18 cellular contexts compared by ENCODE assay signal in the genomic region with DNA sequence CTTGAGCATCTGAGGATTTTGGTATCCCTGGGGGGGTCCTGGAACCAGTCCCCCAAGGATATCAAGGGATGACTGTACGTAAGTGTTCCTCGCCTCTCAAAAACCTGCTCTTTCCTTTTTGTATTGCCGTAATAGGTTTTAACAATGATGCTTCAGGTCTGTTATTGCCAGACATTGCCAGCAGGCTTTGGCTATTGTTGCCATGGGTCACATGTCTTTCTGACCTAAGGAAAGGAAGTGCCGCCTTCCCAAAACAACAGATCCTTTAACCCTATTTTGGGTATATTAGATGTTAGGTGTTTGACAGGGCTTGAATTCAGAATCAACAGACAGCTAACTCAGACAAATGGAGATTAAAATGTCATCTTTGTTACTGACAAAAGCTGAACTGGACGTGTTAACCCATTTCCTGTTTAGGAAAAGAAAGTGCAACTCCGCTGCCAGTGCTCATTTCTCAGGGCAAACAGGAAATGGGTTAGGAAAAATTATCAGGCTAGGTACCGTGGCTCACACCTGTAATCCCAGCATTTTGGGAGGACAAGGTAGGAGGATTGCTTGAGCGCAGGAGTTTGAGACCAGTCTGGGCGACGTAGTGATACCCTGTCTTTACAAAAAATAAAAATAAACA. TPM values are rescaled to one million over a fixed set of nuclear protein-coding genes. Genes with fewer than 3 reads are reported as not detected.
DNase-seq lines count a peak whose midpoint lies in the region; ATAC-seq and TF ChIP-seq lines count a peak whose summit lies in the region.
"Had no signal": no experiment of that assay in that cellular context is flagged by ENCODE, and none has a peak within 500 bp of the region (broad histone marks: within the 10 kb centered on the region; RNA-seq: fewer than 3 reads in every experiment).

No MANE protein-coding gene starts in this region.

- H3K4me3 ChIP-seq in heart left ventricle = peak overlapping the region in 9 of 12 donors; percentile 9 to 46 (median 26)
- no peak overlapping the region for H3K4me3 ChIP-seq in SU-DHL-6 (ENCODE audit: insufficient read depth, low read length, poor library complexity, severe bottlenecking)
- H3K4me3 ChIP-seq: PC-9 had no signal

- 62 to 72% (median 67%) methylated on average over 10 of the region's 10 CpGs for WGBS in heart left ventricle, 4 donors

- H3K27ac ChIP-seq in heart left ventricle (no peak overlapping the region), SU-DHL-6 (ENCODE audit: low read depth, low read length) (no peak overlapping the region)
- H3K27ac ChIP-seq: HL-60, PC-9 had no signal

- H3K4me3 Mint-ChIP-seq in endothelial cell (ENCODE audit: unreplicated experiment) (no peak overlapping the region), chondrocyte (ENCODE audit: unreplicated experiment) (no peak overlapping the region)
- peak overlapping the region; percentile 36 for H3K4me3 Mint-ChIP-seq in stimulated activated effector memory CD8-positive, alpha-beta T cell treated with anti-CD3 and anti-CD28 coated beads, Interleukin-12 subunit alpha, Interleukin-12 subunit beta, amount 100 ng/mL, for 72 hours

- H3K27me3 Mint-ChIP-seq in endothelial cell (ENCODE audit: unreplicated experiment) = peaks cover 5% of the 10 kb centered on the region
- peaks cover 2% of the 10 kb centered on the region for H3K27me3 Mint-ChIP-seq in chondrocyte (ENCODE audit: low read depth)

- no peak overlapping the region for H3K9ac ChIP-seq in SU-DHL-6 (ENCODE audit: low read length)

- peaks cover 3% of the 10 kb centered on the region for H3K36me3 Mint-ChIP-seq in endothelial cell (ENCODE audit: low read depth, unreplicated experiment)
- H3K36me3 Mint-ChIP-seq in stimulated activated effector memory CD8-positive, alpha-beta T cell treated with anti-CD3 and anti-CD28 coated beads, Interleukin-12 subunit alpha, Interleukin-12 subunit beta, amount 100 ng/mL, for 72 hours = no peaks in the 10 kb centered on the region
- H3K36me3 Mint-ChIP-seq in chondrocyte (ENCODE audit: low read depth) = peaks cover 2% of the 10 kb centered on the region

- H4K20me1 ChIP-seq in SU-DHL-6 (ENCODE audit: low read depth, low read length) = no peaks in the 10 kb centered on the region

- H3K27ac Mint-ChIP-seq in endothelial cell (ENCODE audit: unreplicated experiment) = peak overlapping the region; percentile 64
- H3K27ac Mint-ChIP-seq in stimulated activated effector memory CD8-positive, alpha-beta T cell treated with anti-CD3 and anti-CD28 coated beads, Interleukin-12 subunit alpha, Interleukin-12 subunit beta, amount 100 ng/mL, for 72 hours = peak overlapping the region; percentile 83
- H3K27ac Mint-ChIP-seq in chondrocyte (ENCODE audit: unreplicated experiment) = no peak overlapping the region

- H3K27me3 ChIP-seq in heart left ventricle = no peaks in the 10 kb centered on the region
- no peaks in the 10 kb centered on the region for H3K27me3 ChIP-seq in SU-DHL-6 (ENCODE audit: low read length)

- no peak for TF ChIP-seq POLR2A in heart left ventricle (IDR thresholded peaks at IDR 0.05)

- H3K9me3 Mint-ChIP-seq in endothelial cell (ENCODE audit: unreplicated experiment) (peaks cover 2% of the 10 kb centered on the region), chondrocyte (ENCODE audit: low read depth) (no peaks in the 10 kb centered on the region)
- H3K9me3 Mint-ChIP-seq in stimulated activated effector memory CD8-positive, alpha-beta T cell treated with anti-CD3 and anti-CD28 coated beads, Interleukin-12 subunit alpha, Interleukin-12 subunit beta, amount 100 ng/mL, for 72 hours = no peaks in the 10 kb centered on the region
- H3K9me3 Mint-ChIP-seq: naive thymus-derived CD4-positive, alpha-beta T cell had no signal

- H3K4me2 ChIP-seq in SU-DHL-6 (ENCODE audit: low read depth, low read length, poor library complexity, severe bottlenecking) = peak overlapping the region; percentile 9
- H3K4me2 ChIP-seq: PC-9 had no signal

- no peak for DNase-seq in heart left ventricle
- DNase-seq in Right ventricle myocardium inferior (ENCODE audit: missing footprints) = no peak
- no peak for DNase-seq in endothelial cell (ENCODE audit: low spot score)
- no peak for DNase-seq in stimulated activated effector memory CD8-positive, alpha-beta T cell treated with anti-CD3 and anti-CD28 coated beads, Interleukin-12 subunit alpha, Interleukin-12 subunit beta, amount 100 ng/mL, for 72 hours (ENCODE audit: low spot score in 2 of 2)
- DNase-seq in NCI-H345 (lab: John Stamatoyannopoulos, UW) = no peak
- DNase-seq in chondrocyte (ENCODE audit: low spot score) = no peak
- no peak for DNase-seq in SKM-1 (lab: John Stamatoyannopoulos, UW; ENCODE audit: unreplicated experiment)
- DNase-seq: activated effector memory CD4-positive, alpha-beta T cell treated with anti-CD3 and anti-CD28 coated beads, Interleukin-2, amount 50 U/mL, for 16 hours; naive thymus-derived CD4-positive, alpha-beta T cell; NCI-H1436 treated with DMSO at 0.1 percent for 48 hours; NCI-H446; PC-9; retina; stimulated activated CD8-positive, alpha-beta memory T cell treated with anti-CD3 and anti-CD28 coated beads, Interleukin-4, amount 100 ng/mL, for 48 hours had no signal

- H3K9me2 ChIP-seq in SU-DHL-6 (replicated peaks; ENCODE audit: insufficient read depth, low read length) = no peaks in the 10 kb centered on the region

- H3K4me1 ChIP-seq in heart left ventricle = peaks cover 0 to 9% (median 0%) of the 10 kb centered on the region in 12 donors

- no peaks in the 10 kb centered on the region for H3K36me3 ChIP-seq in heart left ventricle
- H3K36me3 ChIP-seq in SU-DHL-6 (ENCODE audit: low read length) = no peaks in the 10 kb centered on the region

- peak overlapping the region; percentile 3 for H2AFZ ChIP-seq in SU-DHL-6 (ENCODE audit: low read depth, low read length, severe bottlenecking)
- H2AFZ ChIP-seq: PC-9 had no signal

- H3K79me2 ChIP-seq in SU-DHL-6 (ENCODE audit: insufficient read depth, low read length) = no peaks in the 10 kb centered on the region

- H3K4me1 Mint-ChIP-seq in endothelial cell (ENCODE audit: unreplicated experiment) = peaks cover 8% of the 10 kb centered on the region
- H3K4me1 Mint-ChIP-seq in stimulated activated effector memory CD8-positive, alpha-beta T cell treated with anti-CD3 and anti-CD28 coated beads, Interleukin-12 subunit alpha, Interleukin-12 subunit beta, amount 100 ng/mL, for 72 hours = peaks cover 6% of the 10 kb centered on the region
- peaks cover 4% of the 10 kb centered on the region for H3K4me1 Mint-ChIP-seq in chondrocyte (ENCODE audit: low read depth)

- intact Hi-C loops in heart left ventricle (cut with DNase I) = no loop called here
- intact Hi-C loops in Right ventricle myocardium inferior (cut with DNase I) = no loop called here

- no peaks in the 10 kb centered on the region for H3K9me3 ChIP-seq in heart left ventricle
- H3K9me3 ChIP-seq in SU-DHL-6 (ENCODE audit: insufficient read depth, low read length) = no peaks in the 10 kb centered on the region

- no peaks in the 10 kb centered on the region for H3F3A ChIP-seq in SU-DHL-6 (ENCODE audit: insufficient read depth)

- TF ChIP-seq CTCF in heart left ventricle (IDR thresholded peaks at IDR 0.05) (no peak), SU-DHL-6 (IDR thresholded peaks at IDR 0.05; ENCODE audit: insufficient read depth, low read length, poor library complexity, severe bottlenecking) (no peak), endothelial cell (IDR thresholded peaks at IDR 0.05; ENCODE audit: unreplicated experiment) (no peak), chondrocyte (IDR thresholded peaks at IDR 0.05) (no peak)

- ATAC-seq in heart left ventricle (peak in 1 of 4 donors; percentile 37), Right ventricle myocardium inferior (no peak)
- ATAC-seq in stimulated activated effector memory CD8-positive, alpha-beta T cell treated with anti-CD3 and anti-CD28 coated beads, Interleukin-12 subunit alpha, Interleukin-12 subunit beta, amount 100 ng/mL, for 72 hours = no peak
- ATAC-seq: naive thymus-derived CD4-positive, alpha-beta T cell had no signal

RNA-seq across cellular contexts. Expression of a gene that starts 12.4 kb away (rescaled TPM):
- total RNA-seq in heart left ventricle (10 to 100 TPM in 7 of 9 donors, 1 to 10 TPM in 2; 7.7 to 18.2 (median 13.5) TPM), Right ventricle myocardium inferior (16.9 TPM), endothelial cell (ENCODE audit: unreplicated experiment) (54.3 TPM), chondrocyte (25.3 to 31.0 TPM (median 25.4 TPM) in 3 replicates)
- polyA plus RNA-seq in heart left ventricle = 10 to 100 TPM; 19.5 to 22.6 TPM

RNA-seq across cellular contexts. Expression of a gene that starts 18.8 kb away (rescaled TPM):
- total RNA-seq in heart left ventricle (1 to 10 TPM in 4 of 9 donors, under 1 TPM in 5; 0.44 to 4.5 (median 0.93) TPM), Right ventricle myocardium inferior (1.1 TPM), endothelial cell (ENCODE audit: unreplicated experiment) (10.5 TPM), chondrocyte (9.6 to 10.8 TPM (median 10.1 TPM) in 3 replicates)
- polyA plus RNA-seq in heart left ventricle = 1 to 10 TPM in 1 of 2 donors, under 1 TPM in 1; 0.61 to 1.5 TPM

RNA-seq across cellular contexts. Expression of a gene that starts 33.0 kb away (rescaled TPM):
- total RNA-seq in heart left ventricle (under 1 TPM in 1 of 9 donors, not detected in 8; 0.08 TPM), Right ventricle myocardium inferior (not detected), endothelial cell (ENCODE audit: unreplicated experiment) (0.15 TPM), chondrocyte (not detected in 3 replicates)
- not detected for polyA plus RNA-seq in heart left ventricle
- total RNA-seq: liver, urinary bladder had no signal
- polyA plus RNA-seq: liver; naive thymus-derived CD4-positive, alpha-beta T cell; urinary bladder had no signal
